ENCODE assay signal across 8 cellular contexts in the genomic region with DNA sequence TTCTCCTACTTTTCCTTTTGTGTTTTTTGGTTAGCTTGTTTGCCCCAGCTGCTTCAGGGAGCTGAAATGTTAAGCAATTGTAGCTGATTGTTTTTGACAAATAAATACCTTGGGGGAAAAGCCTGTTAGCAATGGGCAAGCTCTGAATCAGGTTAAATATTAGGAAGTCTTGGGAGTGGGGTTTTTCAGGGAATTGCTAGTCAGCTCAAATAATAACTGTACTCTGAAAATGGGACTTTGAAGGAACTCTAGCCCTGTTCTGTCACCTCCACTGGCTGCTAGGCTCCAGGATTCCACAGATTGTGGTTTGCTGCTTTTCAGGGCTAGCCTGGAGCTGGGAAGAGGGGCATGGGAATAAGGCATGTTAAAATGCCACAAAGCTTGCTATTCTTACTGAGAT. TPM values are rescaled to one million over a fixed set of nuclear protein-coding genes. Genes with fewer than 3 reads are reported as not detected.
A peak's percentile ranks its signal among the peaks of the same experiment; 100 is the strongest.
DNase-seq lines count a peak whose midpoint lies in the region; ATAC-seq and TF ChIP-seq lines count a peak whose summit lies in the region.

No MANE protein-coding gene starts in this region.

- peaks cover 0 to 12% (median 5%) of the 10 kb centered on the region in 4 donors for H3K4me1 ChIP-seq in Peyer's patch
- H3K4me1 ChIP-seq in esophagus muscularis mucosa = peaks cover 7 to 20% (median 13%) of the 10 kb centered on the region in 4 donors

- ATAC-seq in GM18907 (IDR thresholded peaks at IDR 0.05; ENCODE audit: unreplicated experiment) = peak; percentile 18
- no peak for ATAC-seq in GM19351 (IDR thresholded peaks at IDR 0.05; ENCODE audit: unreplicated experiment)

- TF ChIP-seq CTCF in Peyer's patch (IDR thresholded peaks at IDR 0.05) (no peak), esophagus muscularis mucosa (IDR thresholded peaks at IDR 0.05) (no peak), dorsolateral prefrontal cortex (IDR thresholded peaks at IDR 0.05 in 54 of 56, conservative IDR thresholded peaks at IDR 0.05 in 2 of 56; ENCODE audit: low read depth in 1 of 56, partially characterized antibody in 56 of 56) (no peak)

- no peak for TF ChIP-seq EP300 in esophagus muscularis mucosa (IDR thresholded peaks at IDR 0.05)

- DNase-seq in Peyer's patch = no peak
- DNase-seq in esophagus muscularis mucosa (ENCODE audit: extremely low spot score) = no peak
- DNase-seq in putamen (ENCODE audit: low spot score) = no peak
- no peak for DNase-seq in dorsolateral prefrontal cortex
- DNase-seq in activated gamma-delta T cell treated with Interleukin-2 at 50 U/mL for 16 hours = no peak

- H3K9me3 ChIP-seq in Peyer's patch (no peaks in the 10 kb centered on the region), esophagus muscularis mucosa (no peaks in the 10 kb centered on the region)

- TF ChIP-seq POLR2A in Peyer's patch (IDR thresholded peaks at IDR 0.05) (no peak), esophagus muscularis mucosa (IDR thresholded peaks at IDR 0.05; ENCODE audit: low read depth) (no peak)

- H3K27me3 ChIP-seq in Peyer's patch (no peaks in the 10 kb centered on the region), esophagus muscularis mucosa (no peaks in the 10 kb centered on the region), dorsolateral prefrontal cortex (no peaks in the 10 kb centered on the region)

- H3K27ac ChIP-seq in Peyer's patch (peak overlapping the region; percentile 35 to 62 (median 54)), esophagus muscularis mucosa (replicated peaks in 1 of 4) (peak overlapping the region; percentile 29 to 63 (median 34)), skin epidermis (peak overlapping the region in 20 of 21 experiments; percentile 44 to 93 (median 80)), dorsolateral prefrontal cortex (peak overlapping the region in 14 of 59 donors; percentile 6 to 45 (median 34))

- H3K4me3 ChIP-seq in Peyer's patch (peak overlapping the region in 1 of 4 donors; percentile 8), esophagus muscularis mucosa (no peak overlapping the region), skin epidermis (peak overlapping the region in 1 of 7 experiments; percentile 6), dorsolateral prefrontal cortex (no peak overlapping the region)

- intact Hi-C loops in esophagus muscularis mucosa (cut with DNase I) = no loop called here
- intact Hi-C loops in dorsolateral prefrontal cortex (cut with DNase I) = no loop called here

- H3K36me3 ChIP-seq in Peyer's patch = no peaks in the 10 kb centered on the region
- no peaks in the 10 kb centered on the region for H3K36me3 ChIP-seq in esophagus muscularis mucosa

RNA-seq across cellular contexts. Expression of a gene that starts 39.5 kb away (rescaled TPM):
- total RNA-seq in Peyer's patch = 10 to 100 TPM in 3 of 4 donors, 1 to 10 TPM in 1; 7.4 to 50.3 (median 14.3) TPM
- 10 to 100 TPM; 20.2 to 23.3 (median 21.2) TPM for total RNA-seq in esophagus muscularis mucosa
- 10 to 100 TPM; 26.7 to 48.2 (median 34.8) TPM for total RNA-seq in dorsolateral prefrontal cortex

RNA-seq across cellular contexts. Expression of a gene that starts 39.9 kb away (rescaled TPM):
- total RNA-seq in Peyer's patch (10 to 100 TPM; 17.5 to 23.2 (median 22.0) TPM), esophagus muscularis mucosa (10 to 100 TPM; 26.5 to 36.4 (median 31.4) TPM), dorsolateral prefrontal cortex (10 to 100 TPM; 19.6 to 34.9 (median 26.7) TPM)
